In the genomic region with DNA sequence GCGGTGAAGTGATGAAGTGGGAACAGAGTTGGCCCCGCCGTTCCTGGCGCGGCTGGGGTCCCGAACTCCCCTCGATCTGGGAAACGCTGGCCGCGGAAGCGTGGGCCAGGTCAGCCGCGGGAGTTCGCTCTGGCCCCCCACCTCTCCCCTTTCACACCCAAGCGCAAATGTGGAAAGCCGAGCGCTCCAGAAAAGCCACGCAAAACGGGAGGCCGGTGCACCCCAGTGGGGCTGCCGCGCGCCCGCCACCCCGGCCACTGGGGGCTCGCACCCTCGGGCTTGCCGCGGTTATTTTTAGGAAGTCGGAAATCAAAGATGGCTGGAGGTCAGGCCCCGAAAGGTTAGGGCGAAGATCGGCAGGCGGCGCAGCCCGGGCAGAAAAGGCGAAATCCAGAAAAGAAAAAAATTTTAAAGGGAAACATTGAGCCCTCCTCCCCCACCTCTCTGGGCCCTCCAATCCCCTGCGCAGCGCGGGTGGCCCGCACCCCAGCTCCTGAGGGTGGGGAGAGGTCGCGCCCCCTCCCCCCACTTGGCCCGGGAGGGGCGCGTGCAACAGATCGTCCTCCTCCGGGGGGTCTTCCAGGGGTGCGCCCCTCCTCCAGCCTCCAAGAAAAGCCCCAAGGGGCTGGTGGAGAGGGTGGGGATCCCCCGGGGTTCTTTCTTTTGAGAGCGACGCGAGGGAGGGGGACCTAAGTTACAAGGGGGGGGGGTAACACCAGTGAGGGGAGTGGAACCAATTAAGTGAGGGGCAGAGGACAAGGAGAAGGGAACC, we compare ENCODE assay signal across 8 cellular contexts. TPM values are rescaled to one million over a fixed set of nuclear protein-coding genes. Genes with fewer than 3 reads are reported as not detected.
A peak's percentile ranks its signal among the peaks of the same experiment; 100 is the strongest.
DNase-seq lines count a peak whose midpoint lies in the region; ATAC-seq and TF ChIP-seq lines count a peak whose summit lies in the region.

No MANE protein-coding gene starts in this region.

- no peaks in the 10 kb centered on the region for H3K36me3 ChIP-seq in KMS-11 (ENCODE audit: insufficient read depth)

- H3K36me3 Mint-ChIP-seq in natural killer cell = no peaks in the 10 kb centered on the region

- H3K27ac Mint-ChIP-seq in natural killer cell = peak overlapping the region; percentile 29 to 60

- ATAC-seq in natural killer cell (peak in 1 of 3 donors; percentile 52), GM19397 (IDR thresholded peaks at IDR 0.05; ENCODE audit: unreplicated experiment) (no peak)

- H3K27me3 Mint-ChIP-seq in natural killer cell (ENCODE audit: low read depth in 2 of 2) = peaks cover 0 to 32% of the 10 kb centered on the region in 2 donors

- H3K4me3 ChIP-seq in AG09309 (ENCODE audit: control insufficient read depth, low read depth, low read length) (peak overlapping the region; percentile 63), KMS-11 (IDR thresholded peaks at IDR 0.05; ENCODE audit: insufficient read depth, low read depth, low read length) (no peak overlapping the region)

- intact Hi-C loops in natural killer cell (cut with micrococcal nuclease) (no loop called here), posterior cingulate gyrus (cut with DNase I) (loop anchor here (10.0 kb wide), 1 partner anchor 283 kb away; no protein-coding TSS in a partner anchor)

- no peaks in the 10 kb centered on the region for H3K9me3 Mint-ChIP-seq in natural killer cell

- H3K4me3 Mint-ChIP-seq in natural killer cell = peak overlapping the region; percentile 91

- TF ChIP-seq CTCF in AG09309 (IDR thresholded peaks at IDR 0.05; ENCODE audit: control insufficient read depth, insufficient read depth, low read depth, low read length, missing control alignments) (peak; percentile 13), KMS-11 (conservative IDR thresholded peaks at IDR 0.05; ENCODE audit: low read depth, low read length) (no peak), natural killer cell (IDR thresholded peaks at IDR 0.05) (no peak)

- no peak overlapping the region for H3K4me2 ChIP-seq in KMS-11

- DNase-seq in AG09309 (ENCODE audit: low read depth) (no peak), ecto neural progenitor cell (ENCODE audit: low spot score) (peak; percentile 76), natural killer cell (no peak), posterior cingulate gyrus (no peak), CD1c-positive myeloid dendritic cell (ENCODE audit: extremely low spot score) (no peak)
- DNase-seq in stimulated activated CD4-positive, alpha-beta T cell treated with anti-CD3 and anti-CD28 coated beads, Interleukin-4, amount 100 ng/mL, for 24 hours = no peak

- H2AFZ ChIP-seq in KMS-11 (ENCODE audit: low read depth) = peak overlapping the region; percentile 29; the same call in 1 of the 2 replicates

- peaks cover 12 to 20% of the 10 kb centered on the region in 2 donors for H3K4me1 Mint-ChIP-seq in natural killer cell

- no peaks in the 10 kb centered on the region for H3K79me2 ChIP-seq in KMS-11 (ENCODE audit: insufficient read depth, low read depth)

- H3K9ac ChIP-seq in KMS-11 = no peak overlapping the region; the same call in 1 of the 2 replicates

- no peaks in the 10 kb centered on the region for H3K27me3 ChIP-seq in KMS-11 (ENCODE audit: insufficient read depth, low read depth)

- no peaks in the 10 kb centered on the region for H4K20me1 ChIP-seq in KMS-11 (ENCODE audit: insufficient read depth)

- H3K4me1 ChIP-seq in KMS-11 (ENCODE audit: low read depth, poor library complexity, severe bottlenecking) = no peaks in the 10 kb centered on the region

- no peak overlapping the region for H3K27ac ChIP-seq in KMS-11

RNA-seq across cellular contexts. Expression of gene SALL4, which starts 0.9 kb away (rescaled TPM):
- 1 to 10 TPM in 1 of 3 donors, under 1 TPM in 2; 0.33 to 2.9 (median 0.42) TPM for total RNA-seq in natural killer cell

RNA-seq across cellular contexts. Expression of gene ATP9A, which starts 33.2 kb away (rescaled TPM):
- 10 to 100 TPM in 1 of 3 donors, 1 to 10 TPM in 2; 1.4 to 46.8 (median 1.9) TPM for total RNA-seq in natural killer cell
